ENCODE assay signal across 8 cellular contexts in the genomic region with DNA sequence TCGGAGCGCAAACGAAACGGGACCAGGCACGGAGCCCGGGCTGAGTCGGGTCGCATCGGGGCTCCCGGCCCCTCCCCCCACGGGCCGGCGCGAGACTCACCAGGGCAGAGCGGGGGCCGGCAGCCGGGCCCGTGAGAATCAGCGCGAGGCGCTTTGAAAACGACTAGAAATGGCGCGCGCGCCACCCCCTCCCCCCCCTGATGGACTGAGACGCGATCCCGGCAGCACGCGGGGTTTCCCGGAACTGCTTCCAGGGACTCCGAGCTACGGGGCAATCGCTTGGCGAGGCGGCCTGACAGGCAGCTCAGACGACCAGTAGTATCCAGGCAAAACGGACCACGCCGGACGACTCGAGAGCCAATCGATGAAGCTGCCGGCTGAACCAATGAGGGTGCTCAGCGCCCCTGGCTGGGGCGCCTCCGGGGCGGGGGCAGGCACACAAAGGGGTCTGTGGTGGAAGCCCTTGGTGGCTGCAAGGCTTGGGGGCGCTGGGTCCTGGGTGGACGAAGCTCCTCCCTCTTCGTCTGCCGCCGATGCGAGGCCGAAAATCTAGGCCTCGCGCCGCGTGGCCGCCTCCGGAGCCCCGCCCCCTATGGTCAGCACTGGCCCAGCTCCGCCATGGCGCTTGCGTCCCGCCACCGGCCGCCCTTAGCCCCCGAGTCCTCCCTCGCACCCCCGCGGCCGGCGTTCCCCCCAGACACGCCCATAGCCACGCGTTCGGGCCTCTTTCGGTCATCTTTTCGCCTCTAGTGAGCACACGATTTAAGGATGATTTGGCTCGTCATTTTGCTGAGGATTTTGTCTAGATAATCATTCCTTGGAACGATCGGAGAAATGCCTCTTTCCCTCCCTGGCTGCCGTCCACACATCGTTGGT. TPM values are rescaled to one million over a fixed set of nuclear protein-coding genes. Genes with fewer than 3 reads are reported as not detected.
DNase-seq lines count a peak whose midpoint lies in the region; ATAC-seq, FAIRE-seq and TF ChIP-seq lines count a peak whose summit lies in the region.

HNRNPR (minus strand) TSS at position 174 of the 876 bp plus-strand sequence. CDS start 3,276 bp downstream, outside the sequence.

- ATAC-seq in GM18907 (IDR thresholded peaks at IDR 0.05; ENCODE audit: unreplicated experiment) (peak; percentile 95), HG03159 (IDR thresholded peaks at IDR 0.05; ENCODE audit: unreplicated experiment) (peak; percentile 94)

- H3K36me3 ChIP-seq in bronchial epithelial cell (ENCODE audit: control insufficient read depth, insufficient read depth, low read length) (no peaks in the 10 kb centered on the region), small intestine (ENCODE audit: control insufficient read depth in 2 of 2, insufficient read depth in 2 of 2, low read length in 2 of 2) (no peaks in the 10 kb centered on the region)

- TF ChIP-seq CTCF in AG04450 (IDR thresholded peaks at IDR 0.05; ENCODE audit: low read depth, low read length) (no peak), WI38 (IDR thresholded peaks at IDR 0.05; ENCODE audit: low read depth, low read length) (no peak), bronchial epithelial cell (IDR thresholded peaks at IDR 0.05; ENCODE audit: insufficient read depth, low read length, severe bottlenecking) (peak; percentile 7)

- 0 to 1% (median 1%) methylated on average over 47 to 87 of the region's 87 CpGs for WGBS in small intestine, 3 donors

- CTCF ChIA-PET in AG04450 (lab: Charles Lee): interaction anchor here (0.6 to 1.8 kb wide), 9 partner anchors 24 to 421 kb away, joined by 3 to 9 read pairs (median 5); no protein-coding TSS in a partner anchor

- no peak for FAIRE-seq in bronchial epithelial cell (lab: Jason Lieb, UNC)
- no peak for FAIRE-seq in small intestine (lab: Jason Lieb, UNC)

- H3K4me1 ChIP-seq in small intestine (ENCODE audit: control insufficient read depth in 2 of 2, insufficient read depth in 1 of 2, low read depth in 1 of 2, low read length in 1 of 2): peaks cover 0 to 9% of the 10 kb centered on the region in 2 donors

- peak within 1 kb of the TSS; percentile 83 for H3K4me3 ChIP-seq in AG04450 (ENCODE audit: low read depth, low read length)
- H3K4me3 ChIP-seq in WI38 (ENCODE audit: low read depth, low read length): peak within 1 kb of the TSS; percentile 86
- H3K4me3 ChIP-seq in bronchial epithelial cell (ENCODE audit: low read depth, low read length): peak within 1 kb of the TSS; percentile 86
- H3K4me3 ChIP-seq in small intestine (ENCODE audit: low read depth in 1 of 2, low read length in 2 of 2): peak within 1 kb of the TSS; percentile 90 to 98

- H3K27me3 ChIP-seq in AG04450 (ENCODE audit: control insufficient read depth, insufficient read depth, low read length): no peaks in the 10 kb centered on the region
- H3K27me3 ChIP-seq in bronchial epithelial cell (ENCODE audit: control insufficient read depth, insufficient read depth, low read length): no peaks in the 10 kb centered on the region
- no peaks in the 10 kb centered on the region for H3K27me3 ChIP-seq in small intestine (ENCODE audit: control insufficient read depth in 2 of 2, insufficient read depth in 2 of 2, low read length in 2 of 2)

- DNase-seq in AG04450 (ENCODE audit: low read depth, low spot score) (peak; percentile 100), NCI-H2227 treated with DMSO at 0.1 percent for 48 hours (lab: John Stamatoyannopoulos, UW) (peak; percentile 99), bronchial epithelial cell (ENCODE audit: low read depth) (peak; percentile 97), iPS-NIHi11 (ENCODE audit: low spot score) (peak; percentile 97), small intestine (peak; percentile 99)

- H3K9me3 ChIP-seq in AG04450 (ENCODE audit: control insufficient read depth, insufficient read depth, low read length) (peaks cover 4% of the 10 kb centered on the region; the same call in 1 of the 2 replicates), small intestine (ENCODE audit: control insufficient read depth, low read depth) (no peaks in the 10 kb centered on the region)

- POLR2A ChIA-PET in AG04450 (lab: Yijun Ruan, JAX): interaction anchor here (0.5 to 2.1 kb wide), 47 partner anchors 10 to 1562 kb away, joined by 3 to 41 read pairs (median 5); partner anchors contain the start of genes ASAP3, E2F2, ID3 and KDM1A

- H3K27ac ChIP-seq in AG04450 (ENCODE audit: low read depth, low read length) (peak within 1 kb of the TSS; percentile 86), small intestine (ENCODE audit: low read depth in 1 of 2, low read length in 1 of 2) (peak within 1 kb of the TSS; percentile 80 to 95)

RNA-seq across cellular contexts. Expression of gene HNRNPR, which starts in this region (rescaled TPM):
- 134 and 171 TPM in 2 replicates for polyA plus RNA-seq in AG04450 (2011; rRNA removed)
- polyA minus RNA-seq in AG04450 (2011; rRNA and poly(A)+ RNA removed): 128 and 134 TPM in 2 replicates
- 70.8 and 84.0 TPM in 2 replicates for total RNA-seq in bronchial epithelial cell
- polyA plus RNA-seq in small intestine: 100 to 1,000 TPM in 1 of 3 donors, 10 to 100 TPM in 2; 47.8 to 101 (median 55.2) TPM

Comparison
In these comparisons a context has a peak if more than half of its experiments do, and no peak if none do; other contexts are left out.
1. Peak in every context shown above with its lines: DNase-seq, ATAC-seq, H3K4me3 ChIP-seq and H3K27ac ChIP-seq.